8 cellular contexts compared by ENCODE assay signal in genomic region chr17:67520282-67520906, GRCh38.
A peak's percentile ranks its signal among the peaks of the same experiment; 100 is the strongest.
DNase-seq lines count a peak whose midpoint lies in the region; ATAC-seq and TF ChIP-seq lines count a peak whose summit lies in the region.

No MANE protein-coding gene starts in this region.

- TF ChIP-seq CTCF in epithelial cell of proximal tubule (conservative IDR thresholded peaks at IDR 0.05; ENCODE audit: low read depth, low read length) (no peak), gastrocnemius medialis (IDR thresholded peaks at IDR 0.05 in 4 of 5, conservative IDR thresholded peaks at IDR 0.05 in 1 of 5) (no peak)

- H3K36me3 ChIP-seq in gastrocnemius medialis, result no peaks in the 10 kb centered on the region

- DNase-seq in GM03348 (ENCODE audit: low spot score) (peak; percentile 49), NCI-H2227 (lab: John Stamatoyannopoulos, UW; ENCODE audit: unreplicated experiment) (peak; percentile 51), epithelial cell of proximal tubule (ENCODE audit: low read depth) (no peak), gastrocnemius medialis (peak; percentile 36 to 56), cerebellum (ENCODE audit: low spot score) (no peak)

- intact Hi-C loops in gastrocnemius medialis (cut with DNase I; ENCODE audit: low total_unique reads), result no loop called here

- H3K9me3 ChIP-seq in gastrocnemius medialis, result no peaks in the 10 kb centered on the region

- peaks cover 18 to 19% of the 10 kb centered on the region in 2 donors for H3K4me1 ChIP-seq in gastrocnemius medialis

- H3K27me3 ChIP-seq in gastrocnemius medialis, result peaks cover 0 to 5% (median 0%) of the 10 kb centered on the region in 3 donors

- peak overlapping the region in 3 of 4 donors; percentile 60 to 64 (median 63) for H3K27ac ChIP-seq in gastrocnemius medialis

- in situ Hi-C loops in gastrocnemius medialis (cut with MboI; ENCODE audit: low sequenced_read_pairs in 4 of 4), result no loop called here

- H3K4me3 ChIP-seq in epithelial cell of proximal tubule (ENCODE audit: low read depth, low read length) (peak overlapping the region; percentile 14), gastrocnemius medialis (peak overlapping the region in 3 of 4 donors; percentile 1 to 25 (median 17))

- TF ChIP-seq POLR2A in gastrocnemius medialis (IDR thresholded peaks at IDR 0.05), result no peak

- ATAC-seq in gastrocnemius medialis, result peak; percentile 80 to 86
- ATAC-seq in GM18517 (IDR thresholded peaks at IDR 0.05; ENCODE audit: unreplicated experiment), result no peak
- ATAC-seq in HG03439 (IDR thresholded peaks at IDR 0.05; ENCODE audit: unreplicated experiment), result no peak
- no peak for ATAC-seq in GM21576 (IDR thresholded peaks at IDR 0.05; ENCODE audit: unreplicated experiment)

Comparison
In these comparisons a context has a peak if more than half of its experiments do, and no peak if none do; other contexts are left out.
1. DNase-seq: peak in GM03348 (single experiment), NCI-H2227 (single experiment) and gastrocnemius medialis (2 of 2); none in epithelial cell of proximal tubule (single experiment) and cerebellum (single experiment).
2. ATAC-seq: peak in gastrocnemius medialis (2 of 2); none in GM18517 (single experiment), HG03439 (single experiment) and GM21576 (single experiment).